Comparison of ENCODE assay signal across 8 cellular contexts in genomic region chr5:172984244-172984953, GRCh38. TPM values are rescaled to one million over a fixed set of nuclear protein-coding genes. Genes with fewer than 3 reads are reported as not detected.
DNase-seq lines count a peak whose midpoint lies in the region; ATAC-seq lines count a peak whose summit lies in the region.

No MANE protein-coding gene starts in this region.

- peaks cover 54% of the 10 kb centered on the region for H3K79me2 ChIP-seq in ACC112 (ENCODE audit: control insufficient read depth, insufficient read depth, low read length, unreplicated experiment)

- peak; percentile 57 for DNase-seq in NCI-H226
- peak; percentile 90 for DNase-seq in activated CD4-positive, alpha-beta T cell treated with anti-CD3 and anti-CD28 coated beads for 36 hours
- peak; percentile 72 to 73 for DNase-seq in left colon
- peak; percentile 86 for DNase-seq in stimulated activated CD4-positive, alpha-beta T cell treated with anti-CD3 and anti-CD28 coated beads, Interleukin-1b, Interleukin-23, amount 100 ng/mL, for 48 hours

- peak overlapping the region; percentile 96 for H3K4me3 Mint-ChIP-seq in activated CD4-positive, alpha-beta T cell treated with anti-CD3 and anti-CD28 coated beads for 36 hours

- H3K27ac Mint-ChIP-seq in activated CD4-positive, alpha-beta T cell treated with anti-CD3 and anti-CD28 coated beads for 36 hours: peak overlapping the region; percentile 99

- H3K9me3 Mint-ChIP-seq in activated CD4-positive, alpha-beta T cell treated with anti-CD3 and anti-CD28 coated beads for 36 hours (ENCODE audit: low read depth): no peaks in the 10 kb centered on the region

- POLR2A ChIA-PET in activated CD4-positive, alpha-beta T cell treated with anti-CD3 and anti-CD28 coated beads for 36 hours (lab: Charles Lee): interaction anchor here (0.6 to 1.9 kb wide), 8 partner anchors 26 to 219 kb away, joined by 3 to 12 read pairs (median 6); partner anchors contain the start of genes BNIP1 and RPL26L1

- H3K4me3 ChIP-seq in ACC112 (ENCODE audit: low read depth, low read length): peak overlapping the region; percentile 86

- H3K27ac ChIP-seq in ACC112 (ENCODE audit: low read depth, low read length) (peak overlapping the region; percentile 79), cingulate gyrus (ENCODE audit: low read depth, low read length) (peak overlapping the region; percentile 95)

- peaks cover 37% of the 10 kb centered on the region for H3K4me1 Mint-ChIP-seq in activated CD4-positive, alpha-beta T cell treated with anti-CD3 and anti-CD28 coated beads for 36 hours

- H3K27me3 ChIP-seq in ACC112 (ENCODE audit: insufficient read depth, low read length): no peaks in the 10 kb centered on the region

- CTCF ChIA-PET in activated CD4-positive, alpha-beta T cell treated with anti-CD3 and anti-CD28 coated beads for 36 hours (lab: Charles Lee): interaction anchor here (0.6 to 2.4 kb wide), 28 partner anchors 10 to 348 kb away, joined by 3 to 16 read pairs (median 4); partner anchors contain the start of gene BNIP1

- H3K4me1 ChIP-seq in ACC112 (ENCODE audit: control insufficient read depth, insufficient read depth, low read length, unreplicated experiment): peaks cover 8% of the 10 kb centered on the region

- H2AFZ ChIP-seq in ACC112 (ENCODE audit: low read length, unreplicated experiment): peak overlapping the region; percentile 26

- ATAC-seq in GM18520 (IDR thresholded peaks at IDR 0.05; ENCODE audit: unreplicated experiment): peak; percentile 38
- peak; percentile 64 for ATAC-seq in HG03095 (IDR thresholded peaks at IDR 0.05; ENCODE audit: unreplicated experiment)
- ATAC-seq in activated CD4-positive, alpha-beta T cell treated with anti-CD3 and anti-CD28 coated beads for 36 hours: peak; percentile 79
- peak; percentile 70 for ATAC-seq in left colon

- no peaks in the 10 kb centered on the region for H3K27me3 Mint-ChIP-seq in activated CD4-positive, alpha-beta T cell treated with anti-CD3 and anti-CD28 coated beads for 36 hours

- H3K36me3 ChIP-seq in ACC112 (ENCODE audit: insufficient read depth, low read length): peaks cover 10% of the 10 kb centered on the region; the same call in 1 of the 2 replicates

- intact Hi-C loops in activated CD4-positive, alpha-beta T cell treated with anti-CD3 and anti-CD28 coated beads for 36 hours (cut with DNase I, micrococcal nuclease): loop anchor here (1.0 to 2.0 kb wide), 10 partner anchors 25 to 632 kb away; partner anchors contain the start of genes BNIP1 (in 2 of the 2), CREBRF (in 2 of the 2), BOD1 (in 1 of the 2) and RPL26L1 (in 1 of the 2)
- intact Hi-C loops in left colon (cut with DNase I, micrococcal nuclease): loop anchor here in 1 of 2 donors (10.0 kb wide), 2 partner anchors 70 to 160 kb away; partner anchors contain the start of genes BNIP1 and CREBRF

- H3K36me3 Mint-ChIP-seq in activated CD4-positive, alpha-beta T cell treated with anti-CD3 and anti-CD28 coated beads for 36 hours (ENCODE audit: low read depth): peaks cover 39% of the 10 kb centered on the region

RNA-seq across cellular contexts. Expression of gene ATP6V0E1, which starts 0.8 kb away (rescaled TPM):
- 100 to 1,000 TPM; 102 to 109 TPM for total RNA-seq in activated CD4-positive, alpha-beta T cell treated with anti-CD3 and anti-CD28 coated beads for 36 hours
- total RNA-seq in left colon: 100 to 1,000 TPM; 168 to 225 TPM

RNA-seq across cellular contexts. Expression of gene RPL26L1, which starts 25.2 kb away (rescaled TPM):
- 10 to 100 TPM; 62.8 to 72.6 TPM for total RNA-seq in activated CD4-positive, alpha-beta T cell treated with anti-CD3 and anti-CD28 coated beads for 36 hours
- total RNA-seq in left colon: 10 to 100 TPM; 19.1 to 25.4 TPM

Comparison
In these comparisons a context has a peak if more than half of its experiments do, and no peak if none do; other contexts are left out.
1. Peak in every context shown above with its lines: DNase-seq, ATAC-seq, H3K4me3 ChIP-seq and H3K27ac ChIP-seq.